Comparison of ENCODE assay signal across 36 cellular contexts in genomic region chr16:20051147-20051546, GRCh38. TPM values are rescaled to one million over a fixed set of nuclear protein-coding genes. Genes with fewer than 3 reads are reported as not detected.
"Had no signal": no experiment of that assay in that cellular context is flagged by ENCODE, and none has a peak within 500 bp of the region (broad histone marks: within the 10 kb centered on the region; RNA-seq: fewer than 3 reads in every experiment).

No MANE protein-coding gene starts in this region.

- H3K4me1 ChIP-seq: adrenal gland, body of pancreas, breast epithelium had no signal

- FAIRE-seq: astrocyte, TTC549 had no signal

- DNase-seq: activated B cell treated with CpG ODN at 0.5 μM for 24 hours; activated CD4-positive, alpha-beta memory T cell treated with anti-CD3 and anti-CD28 coated beads for 36 hours; activated CD4-positive, alpha-beta T cell treated with anti-CD3 and anti-CD28 coated beads for 4 hours; activated CD4-positive, alpha-beta T cell treated with anti-CD3 and anti-CD28 coated beads, Interleukin-2, amount 10 ng/mL, durations not matched to agents 24 days and 14 days; activated CD4-positive, alpha-beta T cell treated with anti-CD3 and anti-CD28 coated beads, Interleukin-2, amount 50 U/mL, for 1 hour; activated CD4-positive, alpha-beta T cell treated with anti-CD3 and anti-CD28 coated beads, Interleukin-2, amount 50 U/mL, for 4 hours; activated CD4-positive, CD25-positive, alpha-beta regulatory T cell treated with anti-CD3 and anti-CD28 coated beads, Interleukin-2, amount 50 U/mL, for 72 hours; activated CD8-positive, alpha-beta memory T cell treated with anti-CD3 and anti-CD28 coated beads, Interleukin-2, amount 50 U/mL, for 4 hours; activated CD8-positive, alpha-beta T cell treated with anti-CD3 and anti-CD28 coated beads for 36 hours; activated effector memory CD4-positive, alpha-beta T cell treated with anti-CD3 and anti-CD28 coated beads, Interleukin-2, amount 50 U/mL, for 16 hours; activated gamma-delta T cell treated with Interleukin-2 at 50 U/mL for 16 hours; activated naive CD4-positive, alpha-beta T cell; activated naive CD4-positive, alpha-beta T cell treated with anti-CD3 and anti-CD28 coated beads for 36 hours; activated naive CD4-positive, alpha-beta T cell treated with anti-CD3 and anti-CD28 coated beads, Interleukin-2, amount 50 U/mL, for 16 hours; activated naive CD8-positive, alpha-beta T cell treated with anti-CD3 and anti-CD28 coated beads for 36 hours; activated T-cell treated with anti-CD3 and anti-CD28 coated beads for 4 hours; activated T-cell treated with anti-CD3 and anti-CD28 coated beads, Interleukin-2, amount 50 U/mL, for 1 hour; activated T-cell treated with anti-CD3 and anti-CD28 coated beads, Interleukin-2, amount 50 U/mL, for 4 hours; activated T-cell treated with anti-CD3 and anti-CD28 coated beads, Interleukin-2, amount 50 U/mL, for 72 hours; adrenal gland; amniotic stem cell; aorta; body of pancreas; brain microvascular endothelial cell; cerebellar nuclear complex; T-helper 1 cell; T-helper 2 cell; T-helper 9 cell had no signal

- H3K9me3 ChIP-seq: adrenal gland, body of pancreas, breast epithelium had no signal

- ATAC-seq: activated CD8-positive, alpha-beta T cell treated with anti-CD3 and anti-CD28 coated beads for 36 hours; activated naive CD4-positive, alpha-beta T cell treated with anti-CD3 and anti-CD28 coated beads, Interleukin-2, amount 50 U/mL, for 72 hours; activated T-cell treated with anti-CD3 and anti-CD28 coated beads, Interleukin-2, amount 50 U/mL, for 4 hours; activated T-cell treated with anti-CD3 and anti-CD28 coated beads, Interleukin-2, amount 50 U/mL, for 72 hours; activated T-helper 17 cell treated with anti-CD3 and anti-CD28 coated beads, Interleukin-2, amount 50 U/mL, for 72 hours; body of pancreas had no signal

- H3K4me3 ChIP-seq: adrenal gland, body of pancreas, breast epithelium had no signal

- H3K36me3 ChIP-seq: adrenal gland, brain microvascular endothelial cell, breast epithelium had no signal

- H3K27ac ChIP-seq: adrenal gland, body of pancreas, brain microvascular endothelial cell, breast epithelium had no signal

- H3K27me3 ChIP-seq: adrenal gland, body of pancreas, brain microvascular endothelial cell, breast epithelium had no signal

RNA-seq across cellular contexts. Expression of gene GPR139, which starts 22.5 kb away (rescaled TPM):
- total RNA-seq: activated B cell treated with CpG ODN at 0.5 μM for 24 hours; activated CD4-positive, alpha-beta memory T cell treated with anti-CD3 and anti-CD28 coated beads for 36 hours; activated CD4-positive, alpha-beta T cell treated with anti-CD3 and anti-CD28 coated beads, Interleukin-2, amount 10 ng/mL, durations not matched to agents 24 days and 14 days; activated CD8-positive, alpha-beta memory T cell treated with anti-CD3 and anti-CD28 coated beads for 36 hours; activated CD8-positive, alpha-beta T cell treated with anti-CD3 and anti-CD28 coated beads for 36 hours; activated naive CD4-positive, alpha-beta T cell treated with anti-CD3 and anti-CD28 coated beads for 36 hours; activated naive CD4-positive, alpha-beta T cell treated with anti-CD3 and anti-CD28 coated beads, Interleukin-2, amount 50 U/mL, for 72 hours; activated naive CD8-positive, alpha-beta T cell treated with anti-CD3 and anti-CD28 coated beads for 36 hours; activated T-cell treated with anti-CD3 and anti-CD28 coated beads, Interleukin-2, amount 50 U/mL, for 4 hours; activated T-cell treated with anti-CD3 and anti-CD28 coated beads, Interleukin-2, amount 50 U/mL, for 72 hours; activated T-helper 1 cell treated with anti-CD3 and anti-CD28 coated beads, Interleukin-12 subunit alpha, Interleukin-12 subunit beta, Interleukin-2, Interleukin-4 antibody, amounts not matched to agents 30 ng/mL and 10 ng/mL and 1 ng/mL, durations not matched to agents 14 hours and 24 hours and 36 hours; activated T-helper 17 cell treated with anti-CD3 and anti-CD28 coated beads, Interleukin-2, amount 50 U/mL, for 72 hours; adrenal gland; aorta; astrocyte; body of pancreas; breast epithelium; cardiac septum had no signal
